In the genomic region with DNA sequence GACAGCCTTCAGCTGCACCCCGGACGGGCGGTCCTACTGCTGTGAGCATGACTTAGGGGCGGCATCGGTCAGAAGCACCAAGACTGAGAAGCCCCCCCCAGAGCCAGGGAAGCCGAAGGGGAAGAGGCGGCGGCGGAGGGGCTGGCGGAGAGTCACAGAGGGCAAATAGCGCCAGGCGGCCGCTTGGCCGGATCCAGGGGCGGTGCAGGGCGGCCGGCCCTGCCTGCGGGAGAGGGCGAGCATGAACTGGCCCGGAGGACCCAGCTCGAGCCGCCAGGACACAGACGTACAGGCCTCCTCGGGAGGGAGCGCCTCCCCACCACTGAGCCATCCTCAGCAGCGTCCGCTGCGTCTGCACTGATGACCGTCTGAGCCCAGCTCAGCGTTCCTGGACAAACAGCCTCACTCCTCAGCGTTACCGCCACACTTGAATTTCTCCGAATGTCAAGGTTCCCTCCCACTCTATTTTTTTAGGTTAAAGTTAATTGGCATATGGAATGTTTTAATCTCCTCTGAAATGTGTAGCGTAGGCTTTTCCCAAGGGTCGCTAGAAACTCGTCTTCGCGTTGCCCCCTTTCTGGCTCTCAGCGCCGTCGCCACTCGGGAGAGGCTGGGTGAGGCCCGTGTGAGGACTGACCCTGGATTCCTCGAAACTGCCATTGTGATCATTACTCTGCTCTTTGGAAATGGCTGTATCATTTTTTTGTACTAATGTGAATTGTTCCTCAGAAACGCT, we compare ENCODE assay signal across 21 cellular contexts. TPM values are rescaled to one million over a fixed set of nuclear protein-coding genes. Genes with fewer than 3 reads are reported as not detected.
DNase-seq lines count a peak whose midpoint lies in the region; ATAC-seq and TF ChIP-seq lines count a peak whose summit lies in the region.
"Had no signal": no experiment of that assay in that cellular context is flagged by ENCODE, and none has a peak within 500 bp of the region (broad histone marks: within the 10 kb centered on the region; RNA-seq: fewer than 3 reads in every experiment).

No MANE protein-coding gene starts in this region.

- WGBS in H9 (ENCODE audit: extremely low coverage, insufficient read length, low lambda C conversion rate), result no CpG with 5 or more reads among the region's 45 CpGs

- DNase-seq in Caco-2 (no peak), H9 (peak; percentile 23), coronary artery (ENCODE audit: low spot score) (peak; percentile 58), posterior vena cava (ENCODE audit: low spot score) (peak; percentile 66), NCI-H2081 (lab: John Stamatoyannopoulos, UW) (no peak)
- DNase-seq: activated naive CD4-positive, alpha-beta T cell; body of pancreas; foreskin keratinocyte; HFFc6; Karpas-422; midbrain; NCI-H1105 treated with DMSO at 0.1 percent for 48 hours; NCI-H524 treated with DMSO at 0.1 percent for 48 hours; SHP77 treated with DMSO at 0.1 percent for 48 hours; stimulated activated CD4-positive, alpha-beta T cell treated with anti-CD3 and anti-CD28 coated beads, Interleukin-2, amount 100 ng/mL, for 24 hours; T-helper 9 cell had no signal

- H3K23me2 ChIP-seq in H9 (ENCODE audit: insufficient read length, low read depth, low read length, poor library complexity, severe bottlenecking), result no peaks in the 10 kb centered on the region

- no peaks in the 10 kb centered on the region for H3K4me1 Mint-ChIP-seq in Caco-2 (ENCODE audit: low read depth, unreplicated experiment)
- peaks cover 0 to 9% of the 10 kb centered on the region in 2 experiments; a peak in 2 of 4 replicates for H3K4me1 Mint-ChIP-seq in H9

- no peaks in the 10 kb centered on the region for H3K79me2 ChIP-seq in H9 (ENCODE audit: insufficient read depth, low read length)

- TF ChIP-seq CTCF in Caco-2 (IDR thresholded peaks at IDR 0.05; ENCODE audit: insufficient read depth in 1 of 2, low read depth in 1 of 2, low read length in 1 of 2, severe bottlenecking in 1 of 2, unreplicated experiment in 1 of 2) (no peak), H9 (conservative IDR thresholded peaks at IDR 0.05) (no peak), coronary artery (IDR thresholded peaks at IDR 0.05) (no peak)

- H3K9me3 Mint-ChIP-seq in Caco-2 (ENCODE audit: unreplicated experiment) (no peaks in the 10 kb centered on the region), H9 (no peaks in the 10 kb centered on the region)
- H3K9me3 Mint-ChIP-seq: HFFc6 had no signal

- no peak overlapping the region for H3K4me3 Mint-ChIP-seq in Caco-2 (ENCODE audit: unreplicated experiment)
- H3K4me3 Mint-ChIP-seq in H9, result no peak overlapping the region
- H3K4me3 Mint-ChIP-seq: HFFc6 had no signal

- H2BK5ac ChIP-seq in H9 (ENCODE audit: insufficient read length, low read length), result no peak overlapping the region

- H3K36me3 ChIP-seq in Caco-2 (ENCODE audit: control insufficient read depth, insufficient read depth, low read length), result peaks cover 6% of the 10 kb centered on the region

- H3K9me3 ChIP-seq in Caco-2, result no peaks in the 10 kb centered on the region
- no peaks in the 10 kb centered on the region for H3K9me3 ChIP-seq in H9 (ENCODE audit: control insufficient read depth, low read depth, low read length)
- H3K9me3 ChIP-seq: body of pancreas, neutrophil had no signal

- no peak overlapping the region for H3K56ac ChIP-seq in H9 (ENCODE audit: insufficient read length, low read depth, low read length)

- no peak overlapping the region for H4K8ac ChIP-seq in H9 (replicated peaks; ENCODE audit: insufficient read length, low read depth, low read length)

- ATAC-seq in GM21786 (IDR thresholded peaks at IDR 0.05; ENCODE audit: unreplicated experiment) (no peak), GM21529 (IDR thresholded peaks at IDR 0.05; ENCODE audit: unreplicated experiment) (no peak)
- ATAC-seq: activated CD4-positive, CD25-positive, alpha-beta regulatory T cell treated with anti-CD3 and anti-CD28 coated beads, Interleukin-2, amount 50 U/mL, for 24 hours; body of pancreas; foreskin keratinocyte; sciatic nerve had no signal

- H3K27me3 Mint-ChIP-seq in Caco-2 (ENCODE audit: insufficient read depth, unreplicated experiment), result no peaks in the 10 kb centered on the region
- H3K27me3 Mint-ChIP-seq in H9 (ENCODE audit: low read depth), result no peaks in the 10 kb centered on the region

- intact Hi-C loops in Caco-2 (cut with micrococcal nuclease; ENCODE audit: unreplicated experiment) (no loop called here), posterior vena cava (cut with DNase I) (no loop called here)

- H3K4me2 ChIP-seq in H9 (ENCODE audit: insufficient read depth, insufficient read length, low read length), result no peak overlapping the region

- H3K27ac Mint-ChIP-seq in Caco-2 (ENCODE audit: unreplicated experiment) (no peak overlapping the region), H9 (peak overlapping the region in 1 of 3 experiments; percentile 81; a peak in 2 of 7 replicates)
- H3K27ac Mint-ChIP-seq: HFFc6 had no signal

- no peak overlapping the region for H3K23ac ChIP-seq in H9 (ENCODE audit: insufficient read length, low read depth, low read length)

- H2BK20ac ChIP-seq in H9 (ENCODE audit: low read depth, low read length, poor library complexity, severe bottlenecking), result no peak overlapping the region

- BruUV-seq in Caco-2 (replicated peaks; lab: Mats Ljungman, UMichigan), result TSS peak; percentile 43

- H3K4me3 ChIP-seq in Caco-2 (ENCODE audit: low read depth, low read length), result no peak overlapping the region
- H3K4me3 ChIP-seq in coronary artery, result no peak overlapping the region
- H3K4me3 ChIP-seq: body of pancreas had no signal

- POLR2A ChIA-PET in Caco-2 (lab: Charles Lee), result no interaction called here

- H3K27me3 ChIP-seq in Caco-2 (replicated peaks; ENCODE audit: control insufficient read depth, insufficient read depth, low read length), result no peaks in the 10 kb centered on the region
- no peaks in the 10 kb centered on the region for H3K27me3 ChIP-seq in H9 (ENCODE audit: insufficient read depth, low read length)
- H3K27me3 ChIP-seq: body of pancreas, foreskin keratinocyte, neutrophil had no signal

- H2BK15ac ChIP-seq in H9 (ENCODE audit: low read depth, low read length), result no peak overlapping the region

- no peak overlapping the region for H2BK12ac ChIP-seq in H9 (ENCODE audit: insufficient read length, low read depth, low read length)

- H3K36me3 Mint-ChIP-seq in Caco-2 (ENCODE audit: insufficient read depth, unreplicated experiment) (peaks cover 99% of the 10 kb centered on the region), H9 (ENCODE audit: insufficient read depth in 1 of 3, low read depth in 3 of 3) (peaks cover 31 to 89% (median 76%) of the 10 kb centered on the region in 3 experiments; a peak in 6 of 7 replicates)

- H4K5ac ChIP-seq in H9 (ENCODE audit: insufficient read length, low read depth, low read length), result no peak overlapping the region

- H3K14ac ChIP-seq in H9 (ENCODE audit: insufficient read depth, low read length), result no peak overlapping the region

- no peak overlapping the region for H4K91ac ChIP-seq in H9 (ENCODE audit: insufficient read length, low read depth, low read length)

- no peak overlapping the region for H2AK5ac ChIP-seq in H9 (ENCODE audit: insufficient read length, low read length)

- H2BK120ac ChIP-seq in H9 (ENCODE audit: low read depth, low read length, poor library complexity, severe bottlenecking), result no peak overlapping the region

- H3K4me1 ChIP-seq in Caco-2, result no peaks in the 10 kb centered on the region
- H3K4me1 ChIP-seq in H9 (ENCODE audit: insufficient read depth, low read length), result no peaks in the 10 kb centered on the region
- H3K4me1 ChIP-seq: body of pancreas, foreskin keratinocyte had no signal

- H3K27ac ChIP-seq in H9 (ENCODE audit: insufficient read length, low read depth, low read length) (no peak overlapping the region), coronary artery (no peak overlapping the region)
- H3K27ac ChIP-seq: body of pancreas, foreskin keratinocyte, neutrophil had no signal

- no peak overlapping the region for H3K18ac ChIP-seq in H9 (ENCODE audit: insufficient read length, low read depth, low read length)

- no peaks in the 10 kb centered on the region for H3K79me1 ChIP-seq in H9 (ENCODE audit: insufficient read depth, low read depth, low read length, poor library complexity, severe bottlenecking)

- no peaks in the 10 kb centered on the region for H4K20me1 ChIP-seq in H9 (ENCODE audit: control insufficient read depth, insufficient read depth, insufficient read length)

- H2AFZ ChIP-seq in H9 (ENCODE audit: low read length), result no peak overlapping the region

- no peak overlapping the region for H3K4ac ChIP-seq in H9 (ENCODE audit: low read depth, low read length)

- no peak overlapping the region for H3K9ac ChIP-seq in H9 (ENCODE audit: extremely low read depth, insufficient read length, low read length)

- no peak overlapping the region for H3T11ph ChIP-seq in H9 (ENCODE audit: low read length)

- CTCF ChIA-PET in Caco-2 (lab: Charles Lee), result no interaction called here

RNA-seq across cellular contexts. Expression of a gene that starts 29.9 kb away (rescaled TPM):
- 47.7 and 53.0 TPM in 2 replicates for total RNA-seq in Caco-2 (2022)
- total RNA-seq in H9 (2021), result 54.0 and 55.0 TPM in 2 replicates
- total RNA-seq in posterior vena cava, result 10 to 100 TPM; 16.2 to 17.3 TPM

Comparison
In these comparisons a context has a peak if more than half of its experiments do, and no peak if none do; other contexts are left out.
1. DNase-seq: peak in H9 (single experiment), coronary artery (single experiment) and posterior vena cava (single experiment); none in Caco-2 (0 of 2) and NCI-H2081 (0 of 2).